Comparison of ENCODE assay signal across 20 cellular contexts in genomic region chr10:89100680-89101079, GRCh38.
DNase-seq lines count a peak whose midpoint lies in the region; ATAC-seq, FAIRE-seq and TF ChIP-seq lines count a peak whose summit lies in the region.
"Had no signal": no experiment of that assay in that cellular context is flagged by ENCODE, and none has a peak within 500 bp of the region (broad histone marks: within the 10 kb centered on the region; RNA-seq: fewer than 3 reads in every experiment).

No MANE protein-coding gene starts in this region.

- H3K4me2 ChIP-seq in GM23248 (ENCODE audit: unreplicated experiment): peak overlapping the region; percentile 11
- H3K4me2 ChIP-seq: neural progenitor cell had no signal

- H3K4me1 Mint-ChIP-seq in WTC11: no peaks in the 10 kb centered on the region
- H3K4me1 Mint-ChIP-seq: brain had no signal

- H3K36me3 Mint-ChIP-seq in WTC11: no peaks in the 10 kb centered on the region
- H3K36me3 Mint-ChIP-seq: activated naive CD8-positive, alpha-beta T cell; brain; CD8-positive, alpha-beta memory T cell; neural progenitor cell had no signal

- H3K9me3 Mint-ChIP-seq in WTC11: no peaks in the 10 kb centered on the region
- H3K9me3 Mint-ChIP-seq: brain; CD8-positive, alpha-beta memory T cell; dendritic cell treated with granulocyte-macrophage colony-stimulating factor and Interleukin-4, amounts not matched to agents 40 ng/mL and 50 ng/mL, for 4 days; neural progenitor cell; stimulated activated naive CD8-positive, alpha-beta T cell treated with anti-CD3 and anti-CD28 coated beads, Interleukin-15, Interleukin-2, amounts not matched to agents 100 ng/mL and 50 ng/mL, for 24 hours had no signal

- POLR2A ChIA-PET in WTC11 (lab: Charles Lee): no interaction called here

- in situ Hi-C loops in GM23248 (cut with MboI) (no loop called here), brain microvascular endothelial cell (cut with HindIII; ENCODE audit: low pct_ligation_motif_present, low sequenced_read_pairs) (no loop called here)

- H3K4me3 Mint-ChIP-seq in WTC11: no peak overlapping the region
- H3K4me3 Mint-ChIP-seq: activated naive CD8-positive, alpha-beta T cell; brain; CD8-positive, alpha-beta memory T cell; dendritic cell treated with granulocyte-macrophage colony-stimulating factor and Interleukin-4, amounts not matched to agents 40 ng/mL and 50 ng/mL, for 4 days; neural progenitor cell; stimulated activated naive CD8-positive, alpha-beta T cell treated with anti-CD3 and anti-CD28 coated beads, Interleukin-15, Interleukin-2, amounts not matched to agents 100 ng/mL and 50 ng/mL, for 24 hours had no signal

- H3K27me3 ChIP-seq in GM23248 (replicated peaks; ENCODE audit: insufficient read depth): no peaks in the 10 kb centered on the region
- H3K27me3 ChIP-seq in brain microvascular endothelial cell (replicated peaks): no peaks in the 10 kb centered on the region
- H3K27me3 ChIP-seq in pancreas: no peaks in the 10 kb centered on the region
- H3K27me3 ChIP-seq: neural progenitor cell, spleen had no signal

- peak in 1 of 4 donors; percentile 23 for ATAC-seq in pancreas
- no peak for ATAC-seq in WTC11

- no peaks in the 10 kb centered on the region for H3K9me3 ChIP-seq in GM23248 (ENCODE audit: low read depth)
- H3K9me3 ChIP-seq in pancreas: no peaks in the 10 kb centered on the region
- H3K9me3 ChIP-seq: spleen had no signal

- H4K20me1 ChIP-seq in GM23248 (ENCODE audit: insufficient read depth): no peaks in the 10 kb centered on the region

- no peaks in the 10 kb centered on the region for H3K9me2 ChIP-seq in GM23248 (ENCODE audit: insufficient read depth)

- no peaks in the 10 kb centered on the region for H3K27me3 Mint-ChIP-seq in WTC11 (ENCODE audit: low read depth)
- H3K27me3 Mint-ChIP-seq: activated naive CD8-positive, alpha-beta T cell; brain; CD8-positive, alpha-beta memory T cell; stimulated activated naive CD8-positive, alpha-beta T cell treated with anti-CD3 and anti-CD28 coated beads, Interleukin-15, Interleukin-2, amounts not matched to agents 100 ng/mL and 50 ng/mL, for 24 hours had no signal

- intact Hi-C loops in pancreas (cut with DNase I): no loop called here

- H3K27ac Mint-ChIP-seq in WTC11: no peak overlapping the region
- H3K27ac Mint-ChIP-seq: activated naive CD8-positive, alpha-beta T cell; brain; dendritic cell treated with granulocyte-macrophage colony-stimulating factor and Interleukin-4, amounts not matched to agents 40 ng/mL and 50 ng/mL, for 4 days; neural progenitor cell; stimulated activated naive CD8-positive, alpha-beta T cell treated with anti-CD3 and anti-CD28 coated beads, Interleukin-15, Interleukin-2, amounts not matched to agents 100 ng/mL and 50 ng/mL, for 24 hours had no signal

- CTCF ChIA-PET in WTC11 (lab: Charles Lee): no interaction called here

- no peak overlapping the region for H3K9ac ChIP-seq in GM23248
- H3K9ac ChIP-seq: neural progenitor cell had no signal

- peaks cover 4% of the 10 kb centered on the region; the same call in 1 of the 2 replicates for H3F3A ChIP-seq in GM23248 (ENCODE audit: insufficient read depth)

- H3K36me3 ChIP-seq in GM23248 (ENCODE audit: low read depth): no peaks in the 10 kb centered on the region
- H3K36me3 ChIP-seq in brain microvascular endothelial cell (replicated peaks): no peaks in the 10 kb centered on the region
- no peaks in the 10 kb centered on the region for H3K36me3 ChIP-seq in pancreas
- H3K36me3 ChIP-seq: neural progenitor cell, spleen had no signal

- no peaks in the 10 kb centered on the region for H3K4me1 ChIP-seq in GM23248 (ENCODE audit: insufficient read depth)
- H3K4me1 ChIP-seq in pancreas: no peaks in the 10 kb centered on the region
- H3K4me1 ChIP-seq: neural progenitor cell, spleen had no signal

- H3K27ac ChIP-seq in GM23248: no peak overlapping the region
- no peak overlapping the region for H3K27ac ChIP-seq in brain microvascular endothelial cell
- H3K27ac ChIP-seq in pancreas: no peak overlapping the region
- H3K27ac ChIP-seq: neural progenitor cell had no signal

- FAIRE-seq in pancreas (lab: Jason Lieb, UNC): peak; percentile 23
- FAIRE-seq: endothelial cell of umbilical vein had no signal

- TF ChIP-seq CTCF in brain microvascular endothelial cell (IDR thresholded peaks at IDR 0.05; ENCODE audit: low read depth, low read length, missing control alignments): no peak
- no peak for TF ChIP-seq CTCF in fibroblast of villous mesenchyme (IDR thresholded peaks at IDR 0.05; ENCODE audit: insufficient read depth, low read depth, low read length)
- no peak for TF ChIP-seq CTCF in pancreas (IDR thresholded peaks at IDR 0.05)
- no peak for TF ChIP-seq CTCF in WTC11 (IDR thresholded peaks at IDR 0.05)

- no peak overlapping the region for H3K4me3 ChIP-seq in GM23248
- H3K4me3 ChIP-seq in brain microvascular endothelial cell (ENCODE audit: low read depth, low read length): no peak overlapping the region
- H3K4me3 ChIP-seq in fibroblast of villous mesenchyme (ENCODE audit: low read depth, low read length): no peak overlapping the region
- no peak overlapping the region for H3K4me3 ChIP-seq in pancreas
- H3K4me3 ChIP-seq: neural progenitor cell, spleen had no signal

- 75 to 77% methylated on average over 4 of the region's 4 CpGs for WGBS in GM23248 (ENCODE audit: low coverage in 1 of 2, low lambda C conversion rate in 2 of 2, missing lambda C conversion rate in 2 of 2), 2 experiments
- WGBS in pancreas, 2 donors: 71 to 85% methylated on average over 4 of the region's 4 CpGs

- no peak overlapping the region for H2AFZ ChIP-seq in GM23248
- H2AFZ ChIP-seq: neural progenitor cell had no signal

- H3K79me2 ChIP-seq in GM23248 (ENCODE audit: insufficient read depth): no peaks in the 10 kb centered on the region

- peak; percentile 48 for DNase-seq in GM23248
- DNase-seq in brain microvascular endothelial cell: peak; percentile 60
- peak; percentile 48 for DNase-seq in fibroblast of villous mesenchyme (ENCODE audit: low read depth)
- DNase-seq in pancreas: no peak
- no peak for DNase-seq in activated CD4-positive, CD25-positive, alpha-beta regulatory T cell treated with anti-CD3 and anti-CD28 coated beads, Interleukin-2, amount 50 U/mL, for 72 hours
- no peak for DNase-seq in NCI-H128 (lab: John Stamatoyannopoulos, UW; ENCODE audit: unreplicated experiment)
- no peak for DNase-seq in SHP77 treated with DMSO at 0.1 percent for 48 hours (lab: John Stamatoyannopoulos, UW)
- DNase-seq in WTC11 (ENCODE audit: low spot score): no peak
- DNase-seq: activated CD4-positive, alpha-beta T cell treated with anti-CD3 and anti-CD28 coated beads for 4 hours; CD8-positive, alpha-beta memory T cell; NCI-H1417; NCI-H524 treated with DMSO at 0.1 percent for 48 hours; spleen; stimulated activated CD4-positive, alpha-beta T cell treated with anti-CD3 and anti-CD28 coated beads, Interleukin-4, amount 100 ng/mL, for 24 hours had no signal

TF ChIP-seq in WTC11, 78 proteins besides CTCF, POLR2A, EP300 and RAD21:
- TF ChIP-seq TEAD4 (CRISPR knock-in tag; IDR thresholded peaks at IDR 0.05): no peak
- no peak for TF ChIP-seq TEAD1 (CRISPR knock-in tag; IDR thresholded peaks at IDR 0.05)
- TF ChIP-seq KAT7 (CRISPR knock-in tag; IDR thresholded peaks at IDR 0.05; ENCODE audit: borderline replicate concordance): no peak
- TF ChIP-seq PRRX2 (CRISPR knock-in tag; IDR thresholded peaks at IDR 0.05): no peak
- TF ChIP-seq ZMAT4 (CRISPR knock-in tag; IDR thresholded peaks at IDR 0.05): no peak
- no peak for TF ChIP-seq NFE2L1 (CRISPR knock-in tag; IDR thresholded peaks at IDR 0.05)
- TF ChIP-seq ZNF263 (CRISPR knock-in tag; IDR thresholded peaks at IDR 0.05; ENCODE audit: low read depth): no peak
- TF ChIP-seq HMGA2 (CRISPR knock-in tag; IDR thresholded peaks at IDR 0.05): no peak
- no peak for TF ChIP-seq CREB1 (CRISPR knock-in tag; IDR thresholded peaks at IDR 0.05)
- no peak for TF ChIP-seq ESRRA (CRISPR knock-in tag; IDR thresholded peaks at IDR 0.05; ENCODE audit: borderline replicate concordance)
- no peak for TF ChIP-seq ZNF232 (CRISPR knock-in tag; IDR thresholded peaks at IDR 0.05)
TF ChIP-seq in WTC11: peak in this region for 0.

Comparison
In these comparisons a context has a peak if more than half of its experiments do, and no peak if none do; other contexts are left out.
1. DNase-seq: peak in GM23248 (single experiment), brain microvascular endothelial cell (single experiment) and fibroblast of villous mesenchyme (single experiment); none in pancreas (0 of 6), activated CD4-positive, CD25-positive, alpha-beta regulatory T cell treated with anti-CD3 and anti-CD28 coated beads, Interleukin-2, amount 50 U/mL, for 72 hours (single experiment), NCI-H128 (single experiment), SHP77 treated with DMSO at 0.1 percent for 48 hours (single experiment) and WTC11 (single experiment).